8 cellular contexts compared by ENCODE assay signal in genomic region chr17:59837362-59838195, GRCh38. TPM values are rescaled to one million over a fixed set of nuclear protein-coding genes. Genes with fewer than 3 reads are reported as not detected.
DNase-seq lines count a peak whose midpoint lies in the region; ATAC-seq, FAIRE-seq and TF ChIP-seq lines count a peak whose summit lies in the region.

No MANE protein-coding gene starts in this region.

- no peaks in the 10 kb centered on the region for H3K9me3 ChIP-seq in AG04450 (ENCODE audit: control insufficient read depth, insufficient read depth, low read length)

- H3K27ac ChIP-seq in AG04450 (ENCODE audit: low read depth, low read length), result peak overlapping the region; percentile 99

- ATAC-seq in GM18502 (IDR thresholded peaks at IDR 0.05; ENCODE audit: poor library complexity, unreplicated experiment), result peak; percentile 78
- ATAC-seq in HG02870 (IDR thresholded peaks at IDR 0.05; ENCODE audit: unreplicated experiment), result peak; percentile 80

- H3K27me3 ChIP-seq in AG04450 (ENCODE audit: control insufficient read depth, insufficient read depth, low read length), result no peaks in the 10 kb centered on the region

- H3K4me3 ChIP-seq in AG04450 (ENCODE audit: low read depth, low read length), result peak overlapping the region; percentile 79

- POLR2A ChIA-PET in AG04450 (lab: Yijun Ruan, JAX), result interaction anchor here (0.5 to 10.8 kb wide), 22 partner anchors 8 to 129 kb away, joined by 3 to 221 read pairs (median 6); partner anchors contain the start of gene RNFT1

- no peak for TF ChIP-seq CTCF in AG04450 (IDR thresholded peaks at IDR 0.05; ENCODE audit: low read depth, low read length)

- DNase-seq in AG04450 (ENCODE audit: low read depth, low spot score), result peak; percentile 99
- DNase-seq in NCI-H1436 treated with DMSO at 0.1 percent for 48 hours (lab: John Stamatoyannopoulos, UW), result peak; percentile 97
- DNase-seq in dedifferentiated amniotic fluid mesenchymal stem cell (ENCODE audit: extremely low spot score), result peak; percentile 100
- DNase-seq in left kidney (ENCODE audit: low read depth, low spot score), result peak; percentile 94
- peak in 5 of 6 experiments; percentile 44 to 79 (median 55) for DNase-seq in stimulated activated naive CD4-positive, alpha-beta T cell (lab: John Stamatoyannopoulos, UW)

- peak; percentile 98 for FAIRE-seq in TTC549 (lab: Jason Lieb, UNC)

- CTCF ChIA-PET in AG04450 (lab: Charles Lee), result interaction anchor here (0.6 to 1.4 kb wide), 4 partner anchors 22 to 1560 kb away, joined by 3 to 7 read pairs (median 4); no protein-coding TSS in a partner anchor

RNA-seq across cellular contexts. Expression of gene TUBD1, which starts 55.2 kb away (rescaled TPM):
- 3.9 and 5.1 TPM in 2 replicates for polyA plus RNA-seq in AG04450 (2011; rRNA removed)
- 3.4 and 6.0 TPM in 2 replicates for polyA minus RNA-seq in AG04450 (2011; rRNA and poly(A)+ RNA removed)

RNA-seq across cellular contexts. Expression of gene RPS6KB1, which starts 55.3 kb away (rescaled TPM):
- polyA plus RNA-seq in AG04450 (2011; rRNA removed), result 19.1 and 21.9 TPM in 2 replicates
- 15.7 and 21.8 TPM in 2 replicates for polyA minus RNA-seq in AG04450 (2011; rRNA and poly(A)+ RNA removed)

Comparison
In these comparisons a context has a peak if more than half of its experiments do, and no peak if none do; other contexts are left out.
1. Peak in every context shown above with its lines: DNase-seq, ATAC-seq, H3K4me3 ChIP-seq and H3K27ac ChIP-seq.